Comparison of ENCODE assay signal across 10 cellular contexts in the genomic region with DNA sequence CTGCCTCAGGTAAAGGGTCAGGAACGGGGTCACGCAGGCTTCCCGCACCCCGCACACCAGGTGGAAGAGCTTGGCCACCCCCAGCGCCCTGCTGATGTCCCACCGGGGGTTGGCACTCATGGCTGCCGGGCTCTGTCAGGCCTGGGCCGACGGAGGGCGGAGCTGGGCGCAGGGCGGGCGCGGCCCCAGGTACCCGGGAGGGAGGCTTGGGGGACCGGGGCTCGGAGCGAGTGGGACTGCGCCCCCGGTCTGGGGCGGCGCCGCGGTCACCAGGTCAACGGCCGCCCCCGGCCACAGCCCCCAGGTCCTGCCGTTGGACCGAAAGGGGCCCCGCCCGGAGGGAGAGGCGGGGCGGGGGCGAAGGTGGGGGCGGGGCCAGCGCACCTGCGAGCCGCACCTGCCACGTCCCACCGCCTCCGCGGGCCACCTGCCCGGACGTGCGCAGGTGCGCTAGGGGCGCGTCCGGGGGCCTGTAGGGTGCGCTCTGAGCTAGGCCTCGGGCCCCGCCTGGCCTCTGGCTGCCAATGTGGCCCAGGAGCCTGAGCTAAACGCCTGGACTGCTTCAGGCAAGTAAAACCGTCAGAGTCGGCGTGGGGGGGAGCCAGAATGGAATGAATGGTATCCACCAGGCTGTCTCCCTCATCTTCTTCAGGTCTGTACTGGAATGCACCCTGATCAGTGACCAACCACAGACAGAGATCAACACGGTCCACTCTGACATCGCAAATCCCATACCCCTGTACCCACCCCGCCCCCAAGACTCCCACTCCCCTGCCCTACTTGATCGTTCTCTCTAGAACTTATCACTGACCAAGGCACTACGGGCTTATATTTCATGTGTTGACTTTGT. TPM values are rescaled to one million over a fixed set of nuclear protein-coding genes. Genes with fewer than 3 reads are reported as not detected.
DNase-seq lines count a peak whose midpoint lies in the region; ATAC-seq and TF ChIP-seq lines count a peak whose summit lies in the region.
"Had no signal": no experiment of that assay in that cellular context is flagged by ENCODE, and none has a peak within 500 bp of the region (broad histone marks: within the 10 kb centered on the region; RNA-seq: fewer than 3 reads in every experiment).

A gene with protein sequence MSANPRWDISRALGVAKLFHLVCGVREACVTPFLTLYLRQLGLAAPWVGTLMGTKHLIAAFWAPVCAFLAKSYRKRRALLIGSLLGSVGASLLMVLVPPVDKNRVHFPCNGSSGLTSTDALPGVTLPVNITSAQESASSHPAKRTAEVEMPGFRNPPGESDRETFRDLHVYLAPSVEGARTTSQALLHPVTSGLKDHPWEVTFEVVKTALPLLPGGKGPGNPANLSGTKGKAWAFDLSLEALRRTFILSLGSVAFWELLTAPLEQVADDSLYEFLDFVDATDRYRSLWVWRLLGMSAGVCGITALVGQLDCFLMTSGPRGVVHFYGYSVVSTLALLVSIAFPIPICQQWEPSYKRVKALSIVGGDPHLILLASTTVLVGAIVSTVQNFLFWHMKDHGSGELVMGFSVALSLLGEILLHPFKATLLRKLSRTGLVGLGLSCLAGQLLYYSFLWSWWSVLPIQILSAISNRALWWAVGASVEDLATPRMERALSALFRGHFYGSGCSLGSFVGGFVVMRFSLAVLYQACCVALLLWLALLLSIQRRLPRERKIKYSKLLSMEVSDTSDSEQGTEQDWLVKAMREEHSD (minus strand): TSS at position 365 of the 850 bp plus-strand sequence. CDS start 245 bp downstream, at position 120.

- H3K4me3 Mint-ChIP-seq in H9 = peak within 1 kb of the TSS; percentile 75 to 80

- H3K23me2 ChIP-seq in H9 (ENCODE audit: insufficient read length, low read depth, low read length, poor library complexity, severe bottlenecking) = no peaks in the 10 kb centered on the region

- no peak within 1 kb of the TSS for H3K14ac ChIP-seq in H9 (ENCODE audit: insufficient read depth, low read length)

- no peak within 1 kb of the TSS for H2AFZ ChIP-seq in H9 (ENCODE audit: low read length)
- no peak within 1 kb of the TSS for H2AFZ ChIP-seq in OCI-LY3 (ENCODE audit: low read depth, low read length)
- peak within 1 kb of the TSS; percentile 97 for H2AFZ ChIP-seq in parathyroid adenoma
- no peak within 1 kb of the TSS for H2AFZ ChIP-seq in PC-9

- no peak within 1 kb of the TSS for H2AK5ac ChIP-seq in H9 (ENCODE audit: insufficient read length, low read length)

- H3K79me2 ChIP-seq in H9 (ENCODE audit: insufficient read depth, low read length) = no peaks in the 10 kb centered on the region
- H3K79me2 ChIP-seq in OCI-LY3 (ENCODE audit: low read length) = no peaks in the 10 kb centered on the region
- H3K79me2 ChIP-seq in parathyroid adenoma = no peaks in the 10 kb centered on the region
- no peaks in the 10 kb centered on the region for H3K79me2 ChIP-seq in PC-9 (ENCODE audit: low read depth)

- no peaks in the 10 kb centered on the region for H3K36me3 ChIP-seq in OCI-LY3 (replicated peaks; ENCODE audit: low read depth, low read length)
- no peaks in the 10 kb centered on the region for H3K36me3 ChIP-seq in parathyroid adenoma (ENCODE audit: control insufficient read depth, insufficient read depth, low read length)
- H3K36me3 ChIP-seq in PC-9 (ENCODE audit: low read depth) = no peaks in the 10 kb centered on the region
- H3K36me3 ChIP-seq: HAP-1 had no signal

- no peaks in the 10 kb centered on the region for H3K36me3 Mint-ChIP-seq in H9 (ENCODE audit: insufficient read depth in 1 of 3, low read depth in 3 of 3)

- H3K27me3 ChIP-seq in H9 (ENCODE audit: insufficient read depth, low read length) (no peaks in the 10 kb centered on the region), OCI-LY3 (ENCODE audit: low read depth, low read length) (no peaks in the 10 kb centered on the region), right cardiac atrium (ENCODE audit: control insufficient read depth, insufficient read depth) (no peaks in the 10 kb centered on the region), parathyroid adenoma (ENCODE audit: control insufficient read depth, insufficient read depth, low read length) (no peaks in the 10 kb centered on the region), PC-9 (ENCODE audit: insufficient read depth, low read depth) (peaks cover 36% of the 10 kb centered on the region)

- no peak within 1 kb of the TSS for H4K5ac ChIP-seq in H9 (ENCODE audit: insufficient read length, low read depth, low read length)

- no peak within 1 kb of the TSS for H2BK120ac ChIP-seq in H9 (ENCODE audit: low read depth, low read length, poor library complexity, severe bottlenecking)

- peak; percentile 42 to 50 for ATAC-seq in right cardiac atrium

- H4K20me1 ChIP-seq in H9 (ENCODE audit: control insufficient read depth, insufficient read depth, insufficient read length) (no peaks in the 10 kb centered on the region), OCI-LY3 (ENCODE audit: insufficient read depth, low read length) (no peaks in the 10 kb centered on the region), PC-9 (ENCODE audit: insufficient read depth) (no peaks in the 10 kb centered on the region)

- H3K27me3 Mint-ChIP-seq in H9 (ENCODE audit: low read depth) = peaks cover 1% of the 10 kb centered on the region

- no peaks in the 10 kb centered on the region for H3K9me2 ChIP-seq in PC-9 (ENCODE audit: insufficient read depth)

- H3K4me1 Mint-ChIP-seq in H9 = peaks cover 28 to 45% of the 10 kb centered on the region in 2 experiments

- no peaks in the 10 kb centered on the region for H3F3A ChIP-seq in PC-9 (ENCODE audit: insufficient read depth, low read depth)

- DNase-seq in H9 = peak; percentile 93
- DNase-seq in right cardiac atrium = no peak
- DNase-seq in PC-9 = no peak
- no peak for DNase-seq in 8988T
- no peak for DNase-seq in cortex of kidney (lab: John Stamatoyannopoulos, UW)
- DNase-seq: activated CD4-positive, alpha-beta T cell treated with anti-CD3 and anti-CD28 coated beads for 4 hours; central memory CD4-positive, alpha-beta T cell had no signal

- TF ChIP-seq CTCF in H9 (conservative IDR thresholded peaks at IDR 0.05) = peak; percentile 57
- TF ChIP-seq CTCF in OCI-LY3 (IDR thresholded peaks at IDR 0.05; ENCODE audit: low read depth, low read length) = no peak
- peak; percentile 12 for TF ChIP-seq CTCF in parathyroid adenoma (IDR thresholded peaks at IDR 0.05)
- no peak for TF ChIP-seq CTCF in PC-9 (conservative IDR thresholded peaks at IDR 0.05)

- H3K27ac ChIP-seq in H9 (ENCODE audit: insufficient read length, low read depth, low read length) (no peak within 1 kb of the TSS), OCI-LY3 (ENCODE audit: low read length) (no peak within 1 kb of the TSS), right cardiac atrium (ENCODE audit: low read length) (no peak within 1 kb of the TSS), parathyroid adenoma (no peak within 1 kb of the TSS), PC-9 (no peak within 1 kb of the TSS)

- no peak within 1 kb of the TSS for H2BK12ac ChIP-seq in H9 (ENCODE audit: insufficient read length, low read depth, low read length)

- H3K4me2 ChIP-seq in H9 (ENCODE audit: insufficient read depth, insufficient read length, low read length) = peak within 1 kb of the TSS; percentile 30
- H3K4me2 ChIP-seq in OCI-LY3 (ENCODE audit: low read length) = peak within 1 kb of the TSS; percentile 12; the same call in 1 of the 2 replicates
- H3K4me2 ChIP-seq in parathyroid adenoma (ENCODE audit: low read length) = peak within 1 kb of the TSS; percentile 67
- H3K4me2 ChIP-seq in PC-9 = no peak within 1 kb of the TSS

- H3K9me3 Mint-ChIP-seq in H9 = no peaks in the 10 kb centered on the region

- no peak within 1 kb of the TSS for H3K56ac ChIP-seq in H9 (ENCODE audit: insufficient read length, low read depth, low read length)

- POLR2A ChIA-PET in PC-9 (lab: Charles Lee; ENCODE audit: unreplicated experiment) = interaction anchor here (0.7 kb wide), 1 partner anchor 499 kb away, joined by 3 read pairs; no protein-coding TSS in a partner anchor

- no peak within 1 kb of the TSS for H2BK15ac ChIP-seq in H9 (ENCODE audit: low read depth, low read length)

- H3K4me1 ChIP-seq in H9 (ENCODE audit: insufficient read depth, low read length) (no peaks in the 10 kb centered on the region), OCI-LY3 (ENCODE audit: low read length) (peaks cover 22% of the 10 kb centered on the region), right cardiac atrium (ENCODE audit: control insufficient read depth, insufficient read depth, low read length) (no peaks in the 10 kb centered on the region), parathyroid adenoma (peaks cover 4% of the 10 kb centered on the region), PC-9 (replicated peaks; ENCODE audit: insufficient read depth) (no peaks in the 10 kb centered on the region)
- H3K4me1 ChIP-seq: HAP-1 had no signal

- BruUV-seq in PC-9 (replicated peaks; lab: Mats Ljungman, UMichigan) = no TSS peak

- CTCF ChIA-PET in PC-9 (lab: Charles Lee) = no interaction called here

- H3K18ac ChIP-seq in H9 (ENCODE audit: insufficient read length, low read depth, low read length) = no peak within 1 kb of the TSS

- H4K8ac ChIP-seq in H9 (replicated peaks; ENCODE audit: insufficient read length, low read depth, low read length) = no peak within 1 kb of the TSS

- H3K9ac ChIP-seq in H9 (ENCODE audit: extremely low read depth, insufficient read length, low read length) (no peak within 1 kb of the TSS), OCI-LY3 (ENCODE audit: low read length) (no peak within 1 kb of the TSS), parathyroid adenoma (peak within 1 kb of the TSS; percentile 19)

- intact Hi-C loops in right cardiac atrium (cut with DNase I) = no loop called here
- intact Hi-C loops in PC-9 (cut with micrococcal nuclease; ENCODE audit: unreplicated experiment) = no loop called here

- no peak within 1 kb of the TSS for H3K4ac ChIP-seq in H9 (ENCODE audit: low read depth, low read length)

- WGBS in H9 (ENCODE audit: extremely low coverage, insufficient read length, low lambda C conversion rate) = no CpG with 5 or more reads among the region's 61 CpGs
- 28% methylated on average over 61 of the region's 61 CpGs for WGBS in right cardiac atrium

- peak within 1 kb of the TSS in 1 of 3 experiments; percentile 85; a peak in 2 of 7 replicates for H3K27ac Mint-ChIP-seq in H9

- H3K23ac ChIP-seq in H9 (ENCODE audit: insufficient read length, low read depth, low read length) = no peak within 1 kb of the TSS

- H3K9me3 ChIP-seq in H9 (ENCODE audit: control insufficient read depth, low read depth, low read length) = no peaks in the 10 kb centered on the region
- H3K9me3 ChIP-seq in OCI-LY3 (ENCODE audit: insufficient read depth, low read length) = no peaks in the 10 kb centered on the region
- no peaks in the 10 kb centered on the region for H3K9me3 ChIP-seq in right cardiac atrium (ENCODE audit: control insufficient read depth, low read length)
- H3K9me3 ChIP-seq in parathyroid adenoma (ENCODE audit: control insufficient read depth, low read length) = no peaks in the 10 kb centered on the region
- H3K9me3 ChIP-seq in PC-9 (ENCODE audit: insufficient read depth, low read depth) = no peaks in the 10 kb centered on the region
- H3K9me3 ChIP-seq: HAP-1 had no signal

- H3T11ph ChIP-seq in H9 (ENCODE audit: low read length) = no peak within 1 kb of the TSS

- no peak within 1 kb of the TSS for H2BK5ac ChIP-seq in H9 (ENCODE audit: insufficient read length, low read length)

- H3K4me3 ChIP-seq in OCI-LY3 (ENCODE audit: low read length) = no peak within 1 kb of the TSS
- H3K4me3 ChIP-seq in right cardiac atrium (ENCODE audit: low read length) = no peak within 1 kb of the TSS
- peak within 1 kb of the TSS; percentile 53 for H3K4me3 ChIP-seq in parathyroid adenoma (ENCODE audit: low read depth, low read length)
- no peak within 1 kb of the TSS for H3K4me3 ChIP-seq in PC-9
- H3K4me3 ChIP-seq: HAP-1 had no signal

- H3K79me1 ChIP-seq in H9 (ENCODE audit: insufficient read depth, low read depth, low read length, poor library complexity, severe bottlenecking) = no peaks in the 10 kb centered on the region

- no peak within 1 kb of the TSS for H2BK20ac ChIP-seq in H9 (ENCODE audit: low read depth, low read length, poor library complexity, severe bottlenecking)

- no peak within 1 kb of the TSS for H4K91ac ChIP-seq in H9 (ENCODE audit: insufficient read length, low read depth, low read length)

RNA-seq across cellular contexts. Expression of the gene that starts here (rescaled TPM):
- 2.1 TPM in 2 replicates for total RNA-seq in H9 (2021)
- not detected for total RNA-seq in right cardiac atrium
- 0.14 TPM for polyA plus RNA-seq in right cardiac atrium
- not detected in 2 replicates for total RNA-seq in PC-9 (2021)

Comparison
In these comparisons a context has a peak if more than half of its experiments do, and no peak if none do; other contexts are left out.
1. Peak in ATAC-seq in right cardiac atrium; RNA of the gene not detected or under 1 TPM.
2. CTCF ChIP-seq: peak in H9 (single experiment) and parathyroid adenoma (single experiment); none in OCI-LY3 (single experiment) and PC-9 (single experiment).